ENCODE assay signal across 10 cellular contexts in the genomic region with DNA sequence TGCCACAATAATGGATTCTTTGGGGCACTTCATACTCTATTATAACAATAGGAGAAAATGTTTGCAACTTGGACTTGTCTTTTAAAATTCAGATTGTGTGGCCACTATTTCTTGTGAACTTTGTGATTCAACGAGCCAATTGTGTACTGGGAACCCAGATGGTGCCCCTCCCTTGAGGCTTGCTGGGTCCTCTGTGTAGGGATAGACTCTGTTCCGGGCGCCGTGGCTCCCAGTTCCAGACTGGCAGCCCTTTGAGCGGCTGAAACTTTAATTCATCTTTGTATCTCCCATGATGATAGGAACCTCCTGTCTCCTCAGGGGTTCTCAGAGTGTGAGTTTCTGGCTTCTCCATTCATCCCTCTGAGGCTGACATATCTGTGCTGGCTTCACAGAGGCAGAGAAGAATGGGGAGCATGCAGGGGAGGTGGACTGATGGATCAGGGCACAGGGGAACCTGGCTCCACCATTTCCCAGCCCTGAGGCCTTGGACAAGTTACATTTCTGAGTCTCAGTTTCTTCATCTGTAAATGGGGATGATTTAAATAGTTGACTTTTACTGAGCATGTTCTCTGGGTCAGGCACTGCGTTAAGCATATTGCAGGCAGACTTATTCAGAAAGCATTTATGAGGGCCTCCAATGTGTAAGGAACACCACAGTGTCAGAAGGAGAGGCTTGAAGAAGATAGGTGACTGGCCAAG. TPM values are rescaled to one million over a fixed set of nuclear protein-coding genes. Genes with fewer than 3 reads are reported as not detected.
A peak's percentile ranks its signal among the peaks of the same experiment; 100 is the strongest.
DNase-seq lines count a peak whose midpoint lies in the region; ATAC-seq and TF ChIP-seq lines count a peak whose summit lies in the region.
"Had no signal": no experiment of that assay in that cellular context is flagged by ENCODE, and none has a peak within 500 bp of the region (broad histone marks: within the 10 kb centered on the region; RNA-seq: fewer than 3 reads in every experiment).

No MANE protein-coding gene starts in this region.

- H3K4me3 Mint-ChIP-seq in activated CD8-positive, alpha-beta memory T cell treated with anti-CD3 and anti-CD28 coated beads, Interleukin-2, amount 10 ng/mL, durations not matched to agents 7 days and 5 days = peak overlapping the region; percentile 83
- H3K4me3 Mint-ChIP-seq in activated naive CD8-positive, alpha-beta T cell treated with anti-CD3 and anti-CD28 coated beads for 36 hours = no peak overlapping the region
- peak overlapping the region; percentile 90 for H3K4me3 Mint-ChIP-seq in memory B cell

- ATAC-seq in activated CD8-positive, alpha-beta memory T cell treated with anti-CD3 and anti-CD28 coated beads, Interleukin-2, amount 10 ng/mL, durations not matched to agents 7 days and 5 days = no peak
- ATAC-seq in memory B cell (ENCODE audit: low read depth) = no peak
- ATAC-seq in thoracic aorta (ENCODE audit: insufficient number of reproducible peaks, low FRiP score, low read depth) = no peak
- no peak for ATAC-seq in GM18858 (IDR thresholded peaks at IDR 0.05; ENCODE audit: unreplicated experiment)
- no peak for ATAC-seq in HG02852 (IDR thresholded peaks at IDR 0.05; ENCODE audit: unreplicated experiment)
- ATAC-seq: GM23338 had no signal

- no peaks in the 10 kb centered on the region for H3K27me3 ChIP-seq in thoracic aorta (replicated peaks; ENCODE audit: insufficient read depth)

- peak overlapping the region; percentile 99 for H3K27ac Mint-ChIP-seq in activated CD8-positive, alpha-beta memory T cell treated with anti-CD3 and anti-CD28 coated beads, Interleukin-2, amount 10 ng/mL, durations not matched to agents 7 days and 5 days
- H3K27ac Mint-ChIP-seq in activated naive CD8-positive, alpha-beta T cell treated with anti-CD3 and anti-CD28 coated beads for 36 hours = peak overlapping the region; percentile 98
- H3K27ac Mint-ChIP-seq in memory B cell = peak overlapping the region; percentile 97
- H3K27ac Mint-ChIP-seq: GM23338 had no signal

- H3K9me3 ChIP-seq in thoracic aorta = peaks cover 9% of the 10 kb centered on the region

- H3K27ac ChIP-seq in thoracic aorta = peak overlapping the region; percentile 74 to 77

- peaks cover 30 to 57% of the 10 kb centered on the region in 2 donors for H3K4me1 ChIP-seq in thoracic aorta (ENCODE audit: control insufficient read depth in 1 of 2, low read depth in 2 of 2)

- H3K9me3 Mint-ChIP-seq in activated CD8-positive, alpha-beta memory T cell treated with anti-CD3 and anti-CD28 coated beads, Interleukin-2, amount 10 ng/mL, durations not matched to agents 7 days and 5 days (ENCODE audit: low read depth) = peaks cover 6% of the 10 kb centered on the region
- peaks cover 7% of the 10 kb centered on the region for H3K9me3 Mint-ChIP-seq in activated naive CD8-positive, alpha-beta T cell treated with anti-CD3 and anti-CD28 coated beads for 36 hours
- H3K9me3 Mint-ChIP-seq in memory B cell = peaks cover 2% of the 10 kb centered on the region

- DNase-seq in activated CD8-positive, alpha-beta memory T cell treated with anti-CD3 and anti-CD28 coated beads, Interleukin-2, amount 10 ng/mL, durations not matched to agents 7 days and 5 days = no peak
- no peak for DNase-seq in activated CD8-positive, alpha-beta memory T cell treated with anti-CD3 and anti-CD28 coated beads for 24 hours
- no peak for DNase-seq in activated naive CD8-positive, alpha-beta T cell treated with anti-CD3 and anti-CD28 coated beads for 36 hours
- no peak for DNase-seq in memory B cell (ENCODE audit: low spot score in 2 of 2)
- no peak for DNase-seq in thoracic aorta (ENCODE audit: low spot score)
- DNase-seq in NCI-H1694 (lab: John Stamatoyannopoulos, UW) = no peak
- DNase-seq: NCI-H2107 had no signal

- H3K4me3 ChIP-seq in thoracic aorta = no peak overlapping the region

- TF ChIP-seq CTCF in thoracic aorta (IDR thresholded peaks at IDR 0.05) = no peak

- CTCF ChIA-PET in activated CD8-positive, alpha-beta memory T cell treated with anti-CD3 and anti-CD28 coated beads, Interleukin-2, amount 10 ng/mL, durations not matched to agents 7 days and 5 days (lab: Charles Lee) = interaction anchor here (3.1 to 5.4 kb wide), 2 partner anchors 7 to 60 kb away, joined by 11 to 42 read pairs; no protein-coding TSS in a partner anchor

- H3K27me3 Mint-ChIP-seq in activated CD8-positive, alpha-beta memory T cell treated with anti-CD3 and anti-CD28 coated beads, Interleukin-2, amount 10 ng/mL, durations not matched to agents 7 days and 5 days = no peaks in the 10 kb centered on the region
- H3K27me3 Mint-ChIP-seq in activated naive CD8-positive, alpha-beta T cell treated with anti-CD3 and anti-CD28 coated beads for 36 hours = no peaks in the 10 kb centered on the region
- no peaks in the 10 kb centered on the region for H3K27me3 Mint-ChIP-seq in memory B cell

- H3K36me3 ChIP-seq in thoracic aorta = peaks cover 1% of the 10 kb centered on the region

- peaks cover 20% of the 10 kb centered on the region for H3K36me3 Mint-ChIP-seq in activated CD8-positive, alpha-beta memory T cell treated with anti-CD3 and anti-CD28 coated beads, Interleukin-2, amount 10 ng/mL, durations not matched to agents 7 days and 5 days
- peaks cover 7% of the 10 kb centered on the region for H3K36me3 Mint-ChIP-seq in activated naive CD8-positive, alpha-beta T cell treated with anti-CD3 and anti-CD28 coated beads for 36 hours
- H3K36me3 Mint-ChIP-seq in memory B cell = peaks cover 4% of the 10 kb centered on the region

- H3K4me1 Mint-ChIP-seq in activated CD8-positive, alpha-beta memory T cell treated with anti-CD3 and anti-CD28 coated beads, Interleukin-2, amount 10 ng/mL, durations not matched to agents 7 days and 5 days = peaks cover 58% of the 10 kb centered on the region
- H3K4me1 Mint-ChIP-seq in activated naive CD8-positive, alpha-beta T cell treated with anti-CD3 and anti-CD28 coated beads for 36 hours = peaks cover 47% of the 10 kb centered on the region
- peaks cover 43% of the 10 kb centered on the region for H3K4me1 Mint-ChIP-seq in memory B cell

RNA-seq across cellular contexts. Expression of a gene that starts 15.2 kb away (rescaled TPM):
- 10 to 100 TPM; 13.4 to 24.4 TPM for total RNA-seq in activated CD8-positive, alpha-beta memory T cell treated with anti-CD3 and anti-CD28 coated beads, Interleukin-2, amount 10 ng/mL, durations not matched to agents 7 days and 5 days
- 1 to 10 TPM; 2.8 to 2.9 TPM for total RNA-seq in activated naive CD8-positive, alpha-beta T cell treated with anti-CD3 and anti-CD28 coated beads for 36 hours
- total RNA-seq in thoracic aorta = 10 to 100 TPM; 27.5 to 58.1 TPM

RNA-seq across cellular contexts. Expression of a gene that starts 54.8 kb away (rescaled TPM):
- total RNA-seq in activated CD8-positive, alpha-beta memory T cell treated with anti-CD3 and anti-CD28 coated beads, Interleukin-2, amount 10 ng/mL, durations not matched to agents 7 days and 5 days = 10 to 100 TPM; 27.8 to 28.4 TPM
- total RNA-seq in activated naive CD8-positive, alpha-beta T cell treated with anti-CD3 and anti-CD28 coated beads for 36 hours = 1 to 10 TPM; 6.8 to 7.8 TPM
- total RNA-seq in thoracic aorta = 10 to 100 TPM; 50.0 to 53.8 TPM
